Comparison of ENCODE assay signal across 22 cellular contexts in genomic region chr4:88619973-88620372, GRCh38. TPM values are rescaled to one million over a fixed set of nuclear protein-coding genes. Genes with fewer than 3 reads are reported as not detected.
A peak's percentile ranks its signal among the peaks of the same experiment; 100 is the strongest.
DNase-seq lines count a peak whose midpoint lies in the region; ATAC-seq, FAIRE-seq and TF ChIP-seq lines count a peak whose summit lies in the region.
"Had no signal": no experiment of that assay in that cellular context is flagged by ENCODE, and none has a peak within 500 bp of the region (broad histone marks: within the 10 kb centered on the region; RNA-seq: fewer than 3 reads in every experiment).

No MANE protein-coding gene starts in this region.

- POLR2A ChIA-PET in AG04449 (lab: Yijun Ruan, JAX) = no interaction called here

- no peaks in the 10 kb centered on the region for H3K27me3 Mint-ChIP-seq in astrocyte (ENCODE audit: low read depth, unreplicated experiment)
- H3K27me3 Mint-ChIP-seq: CD4-positive, alpha-beta memory T cell had no signal

- CTCF ChIA-PET in AG04449 (lab: Yijun Ruan, JAX) = interaction anchor here (0.8 to 1.0 kb wide), 2 partner anchors 9 to 80 kb away, joined by 3 to 4 read pairs; no protein-coding TSS in a partner anchor

- H3K4me3 Mint-ChIP-seq in astrocyte (ENCODE audit: unreplicated experiment) = no peak overlapping the region
- H3K4me3 Mint-ChIP-seq: CD4-positive, alpha-beta memory T cell had no signal

- intact Hi-C loops in prostate gland (cut with DNase I) = no loop called here

- no peaks in the 10 kb centered on the region for H3K36me3 ChIP-seq in astrocyte (ENCODE audit: insufficient read depth, low read length)
- peaks cover 0 to 5% of the 10 kb centered on the region in 2 experiments for H3K36me3 ChIP-seq in keratinocyte (ENCODE audit: control insufficient read depth in 2 of 2, extremely low read depth in 1 of 2, insufficient read depth in 2 of 2, low read length in 2 of 2)
- H3K36me3 ChIP-seq in prostate gland = no peaks in the 10 kb centered on the region
- H3K36me3 ChIP-seq: BE2C had no signal

- H3K9me3 Mint-ChIP-seq in astrocyte (ENCODE audit: unreplicated experiment) = no peaks in the 10 kb centered on the region

- no peak overlapping the region for H2AFZ ChIP-seq in astrocyte (ENCODE audit: low read depth, low read length)
- H2AFZ ChIP-seq in keratinocyte (ENCODE audit: control insufficient read depth, low read length) = no peak overlapping the region

- H3K9me3 ChIP-seq in astrocyte (ENCODE audit: insufficient read depth, low read depth, low read length) = no peaks in the 10 kb centered on the region
- H3K9me3 ChIP-seq in keratinocyte (ENCODE audit: control insufficient read depth, low read depth, low read length) = no peaks in the 10 kb centered on the region
- no peaks in the 10 kb centered on the region for H3K9me3 ChIP-seq in prostate gland
- H3K9me3 ChIP-seq: BE2C had no signal

- peaks cover 4% of the 10 kb centered on the region for H3K4me1 ChIP-seq in astrocyte (ENCODE audit: insufficient read depth, low read length)
- H3K4me1 ChIP-seq in keratinocyte (ENCODE audit: control insufficient read depth, extremely low read depth, insufficient read depth, low read length) = peaks cover 47% of the 10 kb centered on the region
- H3K4me1 ChIP-seq in prostate gland (replicated peaks) = no peaks in the 10 kb centered on the region

- TF ChIP-seq CTCF in AG04449 (IDR thresholded peaks at IDR 0.05; ENCODE audit: insufficient read depth, low read length, missing control alignments) (no peak), astrocyte (IDR thresholded peaks at IDR 0.05; ENCODE audit: insufficient read depth, low read depth, low read length) (no peak), keratinocyte (optimal IDR thresholded peaks at IDR 0.05 in 1 of 3, IDR thresholded peaks at IDR 0.05 in 1 of 3, conservative IDR thresholded peaks at IDR 0.05 in 1 of 3; ENCODE audit: extremely low read depth in 1 of 3, insufficient read depth in 2 of 3, low read length in 3 of 3) (no peak), prostate gland (IDR thresholded peaks at IDR 0.05) (no peak)

- ATAC-seq in HG03432 (IDR thresholded peaks at IDR 0.05; ENCODE audit: unreplicated experiment) = no peak
- ATAC-seq: GM12878 had no signal

- H3K4me2 ChIP-seq in astrocyte (ENCODE audit: low read length) (no peak overlapping the region), keratinocyte (ENCODE audit: control insufficient read depth, extremely low read depth, insufficient read depth, low read depth, low read length) (no peak overlapping the region)

- peaks cover 15% of the 10 kb centered on the region for H3K4me1 Mint-ChIP-seq in astrocyte (ENCODE audit: low read depth, unreplicated experiment)

- H3K27ac Mint-ChIP-seq in astrocyte (ENCODE audit: unreplicated experiment) = no peak overlapping the region

- H3K9me1 ChIP-seq in keratinocyte (ENCODE audit: control insufficient read depth, extremely low read depth, insufficient read depth, low read length) = no peaks in the 10 kb centered on the region

- no peak overlapping the region for H3K27ac ChIP-seq in astrocyte (ENCODE audit: low read depth, low read length)
- H3K27ac ChIP-seq in keratinocyte (ENCODE audit: control insufficient read depth, insufficient read depth, low read length) = no peak overlapping the region
- no peak overlapping the region for H3K27ac ChIP-seq in prostate gland

- peak; percentile 47 for DNase-seq in AG04449 (ENCODE audit: low read depth, low spot score)
- no peak for DNase-seq in GM19239 (ENCODE audit: insufficient read length, low spot score)
- no peak for DNase-seq in astrocyte (ENCODE audit: low read depth)
- DNase-seq in keratinocyte (ENCODE audit: low read depth, low spot score) = no peak
- DNase-seq in prostate gland (ENCODE audit: low spot score) = no peak
- no peak for DNase-seq in H4 (ENCODE audit: low spot score)
- DNase-seq in HT-29 (ENCODE audit: low spot score) = no peak
- DNase-seq: BE2C; Calu3; CD4-positive, alpha-beta memory T cell; DMS79; NCI-H1417; NCI-H1930; NCI-H2171; NCI-H446; NCI-H69; NK-92 treated with Interleukin-12 subunit alpha and Interleukin-12 subunit beta, amount 100 ng/mL, for 24 hours; SHP77 treated with DMSO at 0.1 percent for 48 hours had no signal

- no peaks in the 10 kb centered on the region for H3K36me3 Mint-ChIP-seq in astrocyte (ENCODE audit: low read depth, unreplicated experiment)

- peak; percentile 63 for FAIRE-seq in GM19239 (lab: Jason Lieb, UNC)
- FAIRE-seq in astrocyte (lab: Jason Lieb, UNC) = peak; percentile 59
- peak; percentile 64 for FAIRE-seq in keratinocyte (lab: Jason Lieb, UNC)
- FAIRE-seq: G401.6, GM12878, H54 had no signal

- TF ChIP-seq POLR2A in prostate gland (IDR thresholded peaks at IDR 0.05) = no peak

- H4K20me1 ChIP-seq in astrocyte (ENCODE audit: insufficient read depth, low read length) (no peaks in the 10 kb centered on the region), keratinocyte (ENCODE audit: control insufficient read depth, extremely low read depth, insufficient read depth, low read length) (no peaks in the 10 kb centered on the region)

- H3K27me3 ChIP-seq in astrocyte (ENCODE audit: insufficient read depth, low read length) (no peaks in the 10 kb centered on the region), keratinocyte (ENCODE audit: control insufficient read depth, extremely low read depth, insufficient read depth, low read length) (no peaks in the 10 kb centered on the region), prostate gland (replicated peaks; ENCODE audit: insufficient read depth) (no peaks in the 10 kb centered on the region)
- H3K27me3 ChIP-seq: BE2C had no signal

- 88% methylated on average over 1 of the region's 1 CpG for WGBS in prostate gland

- H3K79me2 ChIP-seq in astrocyte (ENCODE audit: insufficient read depth, low read length) (no peaks in the 10 kb centered on the region), keratinocyte (ENCODE audit: control insufficient read depth, insufficient read depth, low read length) (peaks cover 35% of the 10 kb centered on the region)

- no peak overlapping the region for H3K9ac ChIP-seq in astrocyte (ENCODE audit: low read length)
- no peak overlapping the region for H3K9ac ChIP-seq in keratinocyte (ENCODE audit: control insufficient read depth, extremely low read depth, insufficient read depth, low read length)

- dilution Hi-C loops in keratinocyte (cut with MboI; ENCODE audit: extremely low pct_ligation_motif_present, low sequenced_read_pairs) = no loop called here

- no peak overlapping the region for H3K4me3 ChIP-seq in AG04449 (ENCODE audit: low read depth, low read length)
- H3K4me3 ChIP-seq in astrocyte (ENCODE audit: insufficient read depth, low read depth, low read length) = no peak overlapping the region
- H3K4me3 ChIP-seq in keratinocyte (ENCODE audit: control insufficient read depth in 2 of 3, extremely low read depth in 1 of 3, insufficient read depth in 2 of 3, low read depth in 1 of 3, low read length in 3 of 3) = no peak overlapping the region
- H3K4me3 ChIP-seq in prostate gland = no peak overlapping the region
- H3K4me3 ChIP-seq: GM12878 had no signal

RNA-seq across cellular contexts. Expression of gene HERC3, which starts 27.7 kb away (rescaled TPM):
- total RNA-seq in astrocyte = 8.5 and 9.3 TPM in 2 replicates
- polyA plus RNA-seq in keratinocyte = 24.8 to 26.6 TPM (median 26.3 TPM) in 3 replicates
- 10.8 TPM for polyA plus RNA-seq in keratinocyte (2011; ENCODE audit: low read depth)
- polyA plus RNA-seq in keratinocyte (2011; cell fraction: cytosol; rRNA removed) = 12.7 and 23.9 TPM in 2 replicates
- 40.0 and 44.5 TPM in 2 replicates for polyA plus RNA-seq in keratinocyte (2011; cell fraction: nucleus; rRNA removed)
- 18.3 and 18.8 TPM in 2 replicates for polyA plus RNA-seq in keratinocyte (2012; ENCODE audit: low replicate concordance)
- polyA minus RNA-seq in keratinocyte = 19.3 to 59.5 TPM (median 46.1 TPM) in 3 replicates
- 14.4 TPM for polyA minus RNA-seq in keratinocyte (2011; cell fraction: cytosol; rRNA and poly(A)+ RNA removed)
- polyA minus RNA-seq in keratinocyte (2011; cell fraction: nucleus; rRNA and poly(A)+ RNA removed) = 48.5 and 93.5 TPM in 2 replicates
- total RNA-seq in prostate gland = 10 to 100 TPM; 36.5 to 42.2 TPM
- 6.1 and 11.0 TPM in 2 replicates for total RNA-seq in H4 (2014; rRNA removed; shearing (Covaris generic))
- total RNA-seq in HT-29 (2014; rRNA removed; shearing (Covaris generic)) = 1.8 and 5.0 TPM in 2 replicates
